8 cellular contexts compared by ENCODE assay signal in the genomic region with DNA sequence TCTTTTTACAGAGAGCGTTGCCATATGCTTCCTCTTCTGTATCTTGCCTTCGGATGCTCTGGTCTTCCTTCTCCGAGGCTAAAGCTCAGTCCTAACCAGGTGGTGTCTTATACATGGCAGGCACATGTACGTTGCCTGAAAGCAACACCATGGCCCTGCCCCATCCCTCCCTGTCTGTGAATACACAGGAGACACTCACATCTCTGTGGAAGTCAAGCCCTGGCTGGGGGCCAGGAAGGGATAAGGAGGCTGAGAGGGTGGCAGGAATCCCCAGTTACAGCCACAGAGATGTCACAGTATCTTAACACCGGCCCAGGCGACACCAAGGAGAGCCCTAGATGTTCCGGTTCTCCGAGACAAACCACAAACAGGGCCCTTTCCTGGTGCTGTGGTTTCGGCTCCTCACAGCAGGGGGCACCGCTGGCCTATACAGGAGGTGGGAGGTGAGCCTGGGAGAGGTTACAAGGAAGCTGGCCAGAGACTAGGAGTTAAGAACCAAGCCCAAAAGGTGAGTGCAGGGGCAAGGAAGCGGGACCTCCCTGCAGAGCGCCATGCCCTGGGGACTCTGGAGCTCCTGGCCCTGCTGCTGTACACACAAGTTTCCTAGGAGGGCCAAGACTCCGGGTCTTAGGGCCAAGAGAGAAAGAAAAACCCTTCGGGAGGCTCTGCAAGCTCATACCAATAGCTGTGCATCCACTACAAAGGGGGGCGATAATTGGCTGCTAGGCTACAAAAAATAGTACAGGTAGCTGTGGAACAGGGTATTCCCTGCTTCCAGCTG. TPM values are rescaled to one million over a fixed set of nuclear protein-coding genes. Genes with fewer than 3 reads are reported as not detected.
DNase-seq lines count a peak whose midpoint lies in the region; ATAC-seq and TF ChIP-seq lines count a peak whose summit lies in the region.

No MANE protein-coding gene starts in this region.

- no peaks in the 10 kb centered on the region for H3K36me3 Mint-ChIP-seq in naive thymus-derived CD4-positive, alpha-beta T cell

- no peaks in the 10 kb centered on the region for H3K4me1 ChIP-seq in naive thymus-derived CD4-positive, alpha-beta T cell (ENCODE audit: control insufficient read depth in 2 of 2, insufficient read depth in 2 of 2, low read length in 2 of 2)

- H3K9me3 Mint-ChIP-seq in naive thymus-derived CD4-positive, alpha-beta T cell: peaks cover 0 to 1% (median 0%) of the 10 kb centered on the region in 11 donors

- DNase-seq in SHP77 (lab: John Stamatoyannopoulos, UW): peak; percentile 16 to 26
- no peak for DNase-seq in SHP77 treated with DMSO at 0.1 percent for 48 hours (lab: John Stamatoyannopoulos, UW)
- DNase-seq in MV-4-11 (lab: John Stamatoyannopoulos, UW): peak; percentile 58
- DNase-seq in WERI-Rb-1: peak; percentile 85
- peak in 4 of 9 donors; percentile 8 to 27 (median 21) for DNase-seq in naive thymus-derived CD4-positive, alpha-beta T cell

- H3K4me3 ChIP-seq in WERI-Rb-1 (ENCODE audit: low read depth, low read length): no peak overlapping the region
- H3K4me3 ChIP-seq in naive thymus-derived CD4-positive, alpha-beta T cell (ENCODE audit: low read length): no peak overlapping the region

- POLR2A ChIA-PET in naive thymus-derived CD4-positive, alpha-beta T cell (lab: Charles Lee): no interaction called here

- H3K27me3 Mint-ChIP-seq in naive thymus-derived CD4-positive, alpha-beta T cell: peaks cover 0 to 25% (median 7%) of the 10 kb centered on the region in 5 donors

- H3K9me3 ChIP-seq in WERI-Rb-1 (ENCODE audit: severe bottlenecking): no peaks in the 10 kb centered on the region
- no peaks in the 10 kb centered on the region for H3K9me3 ChIP-seq in naive thymus-derived CD4-positive, alpha-beta T cell (ENCODE audit: control insufficient read depth in 2 of 3, low read length in 3 of 3)

- ATAC-seq in esophagus mucosa (peak; percentile 94), HG03565 (IDR thresholded peaks at IDR 0.05; ENCODE audit: unreplicated experiment) (no peak), GM18873 (IDR thresholded peaks at IDR 0.05; ENCODE audit: low FRiP score, unreplicated experiment) (no peak)
- peak; percentile 59 for ATAC-seq in naive thymus-derived CD4-positive, alpha-beta T cell

- H3K27ac ChIP-seq in WERI-Rb-1: no peak overlapping the region
- H3K27ac ChIP-seq in naive thymus-derived CD4-positive, alpha-beta T cell (ENCODE audit: low read depth, low read length): no peak overlapping the region

- intact Hi-C loops in naive thymus-derived CD4-positive, alpha-beta T cell (cut with micrococcal nuclease): loop anchor here in 1 of 2 donors (1.0 kb wide), 1 partner anchor 54 kb away; no protein-coding TSS in a partner anchor

- H3K4me3 Mint-ChIP-seq in naive thymus-derived CD4-positive, alpha-beta T cell: no peak overlapping the region

- H3K27ac Mint-ChIP-seq in naive thymus-derived CD4-positive, alpha-beta T cell: no peak overlapping the region

- H3K4me1 Mint-ChIP-seq in naive thymus-derived CD4-positive, alpha-beta T cell: peaks cover 0 to 7% (median 5%) of the 10 kb centered on the region in 7 donors

- CTCF ChIA-PET in naive thymus-derived CD4-positive, alpha-beta T cell (lab: Charles Lee): interaction anchor here (0.6 to 1.5 kb wide), 4 partner anchors 51 to 130 kb away, joined by 3 to 4 read pairs (median 3); no protein-coding TSS in a partner anchor

- H3K27me3 ChIP-seq in WERI-Rb-1 (ENCODE audit: insufficient read depth, low read depth, severe bottlenecking): no peaks in the 10 kb centered on the region
- H3K27me3 ChIP-seq in naive thymus-derived CD4-positive, alpha-beta T cell (ENCODE audit: control insufficient read depth in 2 of 2, insufficient read depth in 2 of 2, low read length in 2 of 2): no peaks in the 10 kb centered on the region

- H3K36me3 ChIP-seq in WERI-Rb-1: no peaks in the 10 kb centered on the region
- H3K36me3 ChIP-seq in naive thymus-derived CD4-positive, alpha-beta T cell (ENCODE audit: control insufficient read depth in 2 of 3, insufficient read depth in 3 of 3, low read length in 3 of 3): no peaks in the 10 kb centered on the region

- peak; percentile 81 for TF ChIP-seq CTCF in WERI-Rb-1 (IDR thresholded peaks at IDR 0.05; ENCODE audit: low read depth, low read length)

RNA-seq across cellular contexts. Expression of gene SRL, which starts 41.7 kb away (rescaled TPM):
- 0.16 TPM for total RNA-seq in esophagus mucosa
- total RNA-seq in naive thymus-derived CD4-positive, alpha-beta T cell: not detected
- polyA plus RNA-seq in naive thymus-derived CD4-positive, alpha-beta T cell: not detected

Comparison
In these comparisons a context has a peak if more than half of its experiments do, and no peak if none do; other contexts are left out.
1. ATAC-seq: peak in esophagus mucosa (single experiment) and naive thymus-derived CD4-positive, alpha-beta T cell (single experiment); none in HG03565 (single experiment) and GM18873 (single experiment).